8 cellular contexts compared by ENCODE assay signal in genomic region chr10:95864906-95865813, GRCh38. TPM values are rescaled to one million over a fixed set of nuclear protein-coding genes. Genes with fewer than 3 reads are reported as not detected.
DNase-seq lines count a peak whose midpoint lies in the region; ATAC-seq and TF ChIP-seq lines count a peak whose summit lies in the region.

No MANE protein-coding gene starts in this region.

- DNase-seq in AG04449 (ENCODE audit: low read depth, low spot score) (peak; percentile 33), GM12864 (ENCODE audit: low read depth) (peak; percentile 44), LNCaP clone FGC (ENCODE audit: low read depth) (peak; percentile 15), WERI-Rb-1 (peak; percentile 50), epithelial cell of proximal tubule (ENCODE audit: low read depth) (peak; percentile 30), naive B cell (peak; percentile 62), NCI-H2081 treated with DMSO at 0.1 percent for 48 hours (lab: John Stamatoyannopoulos, UW) (no peak)

- peak; percentile 71 for TF ChIP-seq CTCF in AG04449 (IDR thresholded peaks at IDR 0.05; ENCODE audit: insufficient read depth, low read length, missing control alignments)
- TF ChIP-seq CTCF in GM12864 (IDR thresholded peaks at IDR 0.05; ENCODE audit: low read depth, low read length, missing control alignments), result peak; percentile 84
- 0 out of 2 replicates have a peak, but pooled peaks have one; percentile 32 for TF ChIP-seq CTCF in HEK293 (tag by site-specific recombination; IDR thresholded peaks at IDR 0.05)
- peak; percentile 68 for TF ChIP-seq CTCF in LNCaP clone FGC (IDR thresholded peaks at IDR 0.05; ENCODE audit: control insufficient read depth, extremely low read depth, insufficient read depth)
- TF ChIP-seq CTCF in WERI-Rb-1 (IDR thresholded peaks at IDR 0.05; ENCODE audit: low read depth, low read length), result peak; percentile 82
- peak; percentile 87 for TF ChIP-seq CTCF in epithelial cell of proximal tubule (conservative IDR thresholded peaks at IDR 0.05; ENCODE audit: low read depth, low read length)

- H3K27ac Mint-ChIP-seq in naive B cell, result peak overlapping the region; percentile 18 to 91 (median 84)

- no peaks in the 10 kb centered on the region for H3K9me3 Mint-ChIP-seq in naive B cell

- peak; percentile 99 for ATAC-seq in naive B cell (ENCODE audit: low read depth in 2 of 2)

- no peaks in the 10 kb centered on the region for H3K4me1 ChIP-seq in HEK293 (ENCODE audit: control insufficient read depth, insufficient read depth, low read length)

- H3K4me3 Mint-ChIP-seq in naive B cell, result peak overlapping the region in 1 of 8 donors; percentile 56

- H3K9me3 ChIP-seq in HEK293 (ENCODE audit: control insufficient read depth, insufficient read depth, low read depth, low read length) (no peaks in the 10 kb centered on the region), WERI-Rb-1 (ENCODE audit: severe bottlenecking) (no peaks in the 10 kb centered on the region)

- CTCF ChIA-PET in AG04449 (lab: Yijun Ruan, JAX), result interaction anchor here (0.5 to 5.0 kb wide), 24 partner anchors 8 to 491 kb away, joined by 3 to 141 read pairs (median 4); partner anchors contain the start of genes ENTPD1 and TCTN3
- CTCF ChIA-PET in HEK293 (lab: Yijun Ruan, JAX), result interaction anchor here (0.6 to 2.4 kb wide), 18 partner anchors 15 to 491 kb away, joined by 3 to 9 read pairs (median 3); partner anchors contain the start of gene TCTN3

- POLR2A ChIA-PET in AG04449 (lab: Yijun Ruan, JAX) (no interaction called here), HEK293 (lab: Yijun Ruan, JAX) (no interaction called here)

- peaks cover 13 to 28% (median 19%) of the 10 kb centered on the region in 3 donors for H3K4me1 Mint-ChIP-seq in naive B cell

- H3K27me3 ChIP-seq in WERI-Rb-1 (ENCODE audit: insufficient read depth, low read depth, severe bottlenecking), result no peaks in the 10 kb centered on the region

- H3K27ac ChIP-seq in HEK293 (ENCODE audit: extremely low read depth, low read depth, low read length) (no peak overlapping the region), WERI-Rb-1 (no peak overlapping the region)

- peaks cover 15 to 18% of the 10 kb centered on the region in 2 donors for H3K36me3 Mint-ChIP-seq in naive B cell

- no peak overlapping the region for H3K4me3 ChIP-seq in AG04449 (ENCODE audit: low read depth, low read length)
- no peak overlapping the region for H3K4me3 ChIP-seq in GM12864 (ENCODE audit: low read depth, low read length)
- H3K4me3 ChIP-seq in HEK293 (ENCODE audit: low read depth, low read length), result no peak overlapping the region
- H3K4me3 ChIP-seq in LNCaP clone FGC (ENCODE audit: low read depth, low read length), result no peak overlapping the region
- H3K4me3 ChIP-seq in WERI-Rb-1 (ENCODE audit: low read depth, low read length), result no peak overlapping the region
- no peak overlapping the region for H3K4me3 ChIP-seq in epithelial cell of proximal tubule (ENCODE audit: low read depth, low read length)

- H3K27me3 Mint-ChIP-seq in naive B cell, result no peaks in the 10 kb centered on the region

- H3K36me3 ChIP-seq in HEK293 (ENCODE audit: control insufficient read depth in 2 of 2, insufficient read depth in 1 of 2, low read length in 2 of 2) (peaks cover 0 to 8% of the 10 kb centered on the region in 2 experiments; a peak in 1 of 3 replicates), WERI-Rb-1 (no peaks in the 10 kb centered on the region)

TF ChIP-seq in HEK293, 187 proteins besides CTCF, POLR2A, EP300 and RAD21:
- TF ChIP-seq ZNF2 (tag by site-specific recombination; IDR thresholded peaks at IDR 0.05) (peak; percentile 30; the same call in 1 of the 2 replicates), BCL11A (tag by site-specific recombination; IDR thresholded peaks at IDR 0.05; ENCODE audit: low read depth) (no peak), ZNF335 (tag by site-specific recombination; conservative IDR thresholded peaks at IDR 0.05) (0 out of 2 replicates have a peak, but pooled peaks have one; percentile 24), WT1 (tag by site-specific recombination; IDR thresholded peaks at IDR 0.05) (no peak), ZNF660 (tag by site-specific recombination; IDR thresholded peaks at IDR 0.05) (peak; percentile 62; the same call in 1 of the 2 replicates), ZNF654 (tag by site-specific recombination; IDR thresholded peaks at IDR 0.05; ENCODE audit: low read depth) (peak; percentile 54), ZBTB17 (tag by site-specific recombination; IDR thresholded peaks at IDR 0.05) (0 out of 2 replicates have a peak, but pooled peaks have one; percentile 30)

RNA-seq across cellular contexts. Expression of gene CC2D2B, which starts 42.6 kb away (rescaled TPM):
- 0.52 TPM in 1 of 2 replicates, not detected in the other for total RNA-seq in epithelial cell of proximal tubule
- under 1 TPM in 3 of 6 donors, not detected in 3; 0.20 to 0.37 (median 0.22) TPM for polyA plus RNA-seq in naive B cell (ENCODE audit: low read depth in 6 of 6)

Comparison
In these comparisons a context has a peak if more than half of its experiments do, and no peak if none do; other contexts are left out.
1. CTCF ChIP-seq: peak in every context shown above with its lines; median percentile 87 in epithelial cell of proximal tubule; 84 in GM12864; 82 in WERI-Rb-1; 71 in AG04449; 68 in LNCaP clone FGC; 32 in HEK293.